In genomic region chr11:65040520-65041205, GRCh38 we compare ENCODE assay signal across 8 cellular contexts. TPM values are rescaled to one million over a fixed set of nuclear protein-coding genes. Genes with fewer than 3 reads are reported as not detected.
A peak's percentile ranks its signal among the peaks of the same experiment; 100 is the strongest.
DNase-seq lines count a peak whose midpoint lies in the region; ATAC-seq and TF ChIP-seq lines count a peak whose summit lies in the region.

No MANE protein-coding gene starts in this region.

- no peaks in the 10 kb centered on the region for H3K27me3 Mint-ChIP-seq in activated naive CD8-positive, alpha-beta T cell
- no peaks in the 10 kb centered on the region for H3K27me3 Mint-ChIP-seq in osteocyte (ENCODE audit: unreplicated experiment)

- WGBS in thymus: 6% methylated on average over 41 of the region's 43 CpGs

- H3K4me1 ChIP-seq in thymus (ENCODE audit: control insufficient read depth, insufficient read depth, low read length): peaks cover 10% of the 10 kb centered on the region

- DNase-seq in GM10266 (ENCODE audit: extremely low spot score): peak; percentile 97
- peak; percentile 99 for DNase-seq in NCI-H1092 treated with DMSO at 0.1 percent for 48 hours (lab: John Stamatoyannopoulos, UW)
- DNase-seq in Right ventricle myocardium inferior (ENCODE audit: missing footprints): peak; percentile 95
- peak; percentile 93 for DNase-seq in osteocyte (ENCODE audit: extremely low spot score, unreplicated experiment)

- H3K27me3 ChIP-seq in thymus (ENCODE audit: control insufficient read depth, insufficient read depth): no peaks in the 10 kb centered on the region

- H3K36me3 Mint-ChIP-seq in activated naive CD8-positive, alpha-beta T cell: peaks cover 3% of the 10 kb centered on the region
- H3K36me3 Mint-ChIP-seq in osteocyte (ENCODE audit: unreplicated experiment): peaks cover 12% of the 10 kb centered on the region

- TF ChIP-seq CTCF in GM10266 (IDR thresholded peaks at IDR 0.05; ENCODE audit: control insufficient read depth, insufficient read depth, low read depth, missing control alignments) (no peak), osteocyte (IDR thresholded peaks at IDR 0.05) (no peak)

- no peaks in the 10 kb centered on the region for H3K9me3 ChIP-seq in thymus (ENCODE audit: control insufficient read depth)

- H3K4me1 Mint-ChIP-seq in activated naive CD8-positive, alpha-beta T cell (ENCODE audit: low read depth): peaks cover 14% of the 10 kb centered on the region
- H3K4me1 Mint-ChIP-seq in osteocyte (ENCODE audit: unreplicated experiment): peaks cover 19% of the 10 kb centered on the region

- H3K9me3 Mint-ChIP-seq in activated naive CD8-positive, alpha-beta T cell (ENCODE audit: low read depth): no peaks in the 10 kb centered on the region
- H3K9me3 Mint-ChIP-seq in osteocyte (ENCODE audit: unreplicated experiment): no peaks in the 10 kb centered on the region

- intact Hi-C loops in Right ventricle myocardium inferior (cut with DNase I): loop anchor here (2.0 to 5.0 kb wide), 2 partner anchors 14 to 42 kb away; partner anchors contain the start of genes CDCA5, SNX15 and ZFPL1

- peak overlapping the region; percentile 95 for H3K27ac Mint-ChIP-seq in activated naive CD8-positive, alpha-beta T cell
- peak overlapping the region; percentile 96 for H3K27ac Mint-ChIP-seq in osteocyte (ENCODE audit: unreplicated experiment)

- ATAC-seq in HG02623 (IDR thresholded peaks at IDR 0.05; ENCODE audit: unreplicated experiment): peak; percentile 87
- peak; percentile 97 for ATAC-seq in SK-N-SH treated with all-trans-retinoic acid at 6 μM for 48 hours
- peak; percentile 95 for ATAC-seq in Right ventricle myocardium inferior

- peak overlapping the region; percentile 92 for H3K4me3 Mint-ChIP-seq in activated naive CD8-positive, alpha-beta T cell
- H3K4me3 Mint-ChIP-seq in osteocyte (ENCODE audit: unreplicated experiment): peak overlapping the region; percentile 86

- peaks cover 38% of the 10 kb centered on the region for H3K36me3 ChIP-seq in thymus (ENCODE audit: control insufficient read depth, insufficient read depth)

- H3K4me3 ChIP-seq in thymus (ENCODE audit: low read length): peak overlapping the region; percentile 85

- peak overlapping the region; percentile 98 for H3K27ac ChIP-seq in thymus (ENCODE audit: low read depth)

TF ChIP-seq in SK-N-SH treated with all-trans-retinoic acid at 6 μM for 48 hours, 23 proteins besides CTCF, POLR2A, EP300 and RAD21:
- no peak for TF ChIP-seq GLIS3 (CRISPR knock-in tag; IDR thresholded peaks at IDR 0.05)

RNA-seq across cellular contexts. Expression of gene SAC3D1, which starts 0.3 kb away (rescaled TPM):
- 7.5 TPM for total RNA-seq in Right ventricle myocardium inferior
- 15.0 and 15.6 TPM in 2 replicates for total RNA-seq in osteocyte
- 11.5 TPM for polyA plus RNA-seq in thymus

RNA-seq across cellular contexts. Expression of gene SNX15, which starts 13.4 kb away (rescaled TPM):
- total RNA-seq in Right ventricle myocardium inferior (18.3 TPM), osteocyte (26.9 and 30.0 TPM in 2 replicates)
- polyA plus RNA-seq in thymus: 15.4 TPM

RNA-seq across cellular contexts. Expression of gene NAALADL1, which starts 17.7 kb away (rescaled TPM):
- total RNA-seq in Right ventricle myocardium inferior (3.4 TPM), osteocyte (not detected in 2 replicates)
- 9.0 TPM for polyA plus RNA-seq in thymus

RNA-seq across cellular contexts. Expression of gene ARL2, which starts 26.7 kb away (rescaled TPM):
- total RNA-seq in Right ventricle myocardium inferior (131 TPM), osteocyte (118 and 124 TPM in 2 replicates)
- polyA plus RNA-seq in thymus: 52.0 TPM

RNA-seq across cellular contexts. Expression of gene CDCA5, which starts 43.2 kb away (rescaled TPM):
- total RNA-seq in Right ventricle myocardium inferior: 1.7 TPM
- total RNA-seq in osteocyte: 6.0 and 7.1 TPM in 2 replicates
- 2.2 TPM for polyA plus RNA-seq in thymus

Comparison
In these comparisons a context has a peak if more than half of its experiments do, and no peak if none do; other contexts are left out.
1. Peak in every context shown above with its lines: DNase-seq, ATAC-seq, H3K4me3 ChIP-seq and H3K27ac ChIP-seq.